8 cellular contexts compared by ENCODE assay signal in the genomic region with DNA sequence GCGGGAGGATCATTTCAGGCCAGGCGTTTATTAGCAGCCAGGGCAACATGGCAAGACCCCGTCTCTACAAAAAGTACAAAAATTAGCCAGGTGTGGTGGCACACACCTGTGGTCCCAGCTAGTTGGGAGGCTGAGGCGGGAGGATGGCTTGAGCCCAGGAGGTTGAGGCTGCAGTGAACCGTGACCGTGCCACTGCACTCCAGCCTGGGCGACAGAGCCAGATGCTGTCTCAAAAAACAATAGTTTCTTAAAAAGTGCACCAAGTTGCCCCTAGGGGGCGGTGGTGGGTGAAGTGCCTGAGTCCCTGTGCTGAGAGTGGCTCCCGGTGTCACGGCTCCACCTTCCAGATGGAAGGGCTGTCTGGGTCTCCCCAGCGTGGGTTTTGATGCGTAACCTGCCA.
DNase-seq lines count a peak whose midpoint lies in the region; ATAC-seq and TF ChIP-seq lines count a peak whose summit lies in the region.
"Not testable (repeated sequence)": the region's sequence is repeated elsewhere in the genome, so short reads cannot be mapped to it uniquely, and the experiment has no call there.

No MANE protein-coding gene starts in this region.

- not testable (repeated sequence) for H3K4me3 ChIP-seq in GM12865 (ENCODE audit: low read depth, low read length); dorsolateral prefrontal cortex

- peak; percentile 23 for ATAC-seq in left colon

- intact Hi-C loops in dorsolateral prefrontal cortex (cut with DNase I): loop anchor here in 1 of 2 donors (5.0 kb wide), 1 partner anchor 57 kb away; no protein-coding TSS in a partner anchor
- intact Hi-C loops in left colon (cut with DNase I, micrococcal nuclease): not testable (repeated sequence)

- not testable (repeated sequence) for H3K27me3 ChIP-seq in dorsolateral prefrontal cortex

- TF ChIP-seq CTCF in 22Rv1 (IDR thresholded peaks at IDR 0.05) (peak; percentile 84), GM12865 (IDR thresholded peaks at IDR 0.05; ENCODE audit: insufficient read depth, low read depth, low read length, missing control alignments) (peak; percentile 68), dorsolateral prefrontal cortex (IDR thresholded peaks at IDR 0.05 in 54 of 56, conservative IDR thresholded peaks at IDR 0.05 in 2 of 56; ENCODE audit: low read depth in 1 of 56, partially characterized antibody in 56 of 56) (peak in 55 of 56 donors; percentile 32 to 71 (median 55))

- H3K27ac ChIP-seq in 22Rv1: not testable (repeated sequence)
- peak overlapping the region in 3 of 59 donors; percentile 12 to 80 (median 36) for H3K27ac ChIP-seq in dorsolateral prefrontal cortex

- peak; percentile 66 for DNase-seq in GM12865 (ENCODE audit: low read depth)
- peak; percentile 24 for DNase-seq in NCI-H1092 treated with DMSO at 0.1 percent for 48 hours (lab: John Stamatoyannopoulos, UW)
- DNase-seq in SK-N-DZ (ENCODE audit: low spot score): peak; percentile 80
- DNase-seq in activated T-cell treated with anti-CD3 and anti-CD28 coated beads for 1 hour (ENCODE audit: low read depth): peak; percentile 47
- peak in 3 of 10 donors; percentile 42 to 61 (median 47) for DNase-seq in dorsolateral prefrontal cortex
- peak in 1 of 2 donors; percentile 63 for DNase-seq in left colon
- peak; percentile 24 to 40 for DNase-seq in stimulated activated CD4-positive, alpha-beta T cell treated with anti-CD3 and anti-CD28 coated beads, Interleukin-15, amount 100 ng/mL, for 1 hour (ENCODE audit: low read depth in 1 of 2, low spot score in 1 of 2)
